Comparison of ENCODE assay signal across 10 cellular contexts in the genomic region with DNA sequence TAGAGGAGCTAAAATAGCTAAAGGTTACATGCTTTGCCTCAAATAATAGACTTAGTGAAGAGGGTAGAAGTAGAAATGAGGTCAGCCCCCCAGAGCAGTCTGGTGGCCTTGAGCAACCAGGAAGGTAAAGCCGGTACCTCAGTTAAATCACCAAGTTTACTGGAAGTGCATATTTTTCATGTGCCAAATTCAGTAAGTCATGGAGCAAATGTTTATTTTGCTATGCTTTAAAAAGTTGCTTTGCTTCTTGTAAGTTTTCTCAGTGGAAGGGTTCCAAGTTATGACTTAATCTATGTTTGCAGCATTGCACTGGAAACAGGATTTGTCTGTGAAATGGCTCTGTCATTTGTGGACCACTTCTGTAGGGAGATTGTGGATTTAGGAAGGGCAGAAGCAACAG.
A peak's percentile ranks its signal among the peaks of the same experiment; 100 is the strongest.
DNase-seq lines count a peak whose midpoint lies in the region; ATAC-seq and TF ChIP-seq lines count a peak whose summit lies in the region.
"Had no signal": no experiment of that assay in that cellular context is flagged by ENCODE, and none has a peak within 500 bp of the region (broad histone marks: within the 10 kb centered on the region; RNA-seq: fewer than 3 reads in every experiment).

No MANE protein-coding gene starts in this region.

- H3F3A ChIP-seq in smooth muscle cell (ENCODE audit: low read depth), result peaks cover 9% of the 10 kb centered on the region

- no peak overlapping the region for H3K9ac ChIP-seq in smooth muscle cell (ENCODE audit: low read depth)

- H3K36me3 ChIP-seq in smooth muscle cell (ENCODE audit: low read depth), result no peaks in the 10 kb centered on the region

- H3K27ac ChIP-seq in right cardiac atrium (ENCODE audit: low read length) (peak overlapping the region; percentile 72), smooth muscle cell (ENCODE audit: low read depth) (peak overlapping the region; percentile 17)

- TF ChIP-seq CTCF in astrocyte of the spinal cord (IDR thresholded peaks at IDR 0.05; ENCODE audit: low read depth, low read length) (no peak), smooth muscle cell (IDR thresholded peaks at IDR 0.05; ENCODE audit: borderline replicate concordance, insufficient read depth, poor library complexity, severe bottlenecking) (no peak)

- WGBS in right cardiac atrium, result 44% methylated on average over 1 of the region's 1 CpG
- 36% methylated on average over 1 of the region's 1 CpG for WGBS in smooth muscle cell (ENCODE audit: low lambda C conversion rate)

- no peaks in the 10 kb centered on the region for H4K20me1 ChIP-seq in smooth muscle cell (ENCODE audit: low read depth)

- peaks cover 9% of the 10 kb centered on the region for H3K27me3 Mint-ChIP-seq in activated T-cell treated with anti-CD3 and anti-CD28 coated beads, Interleukin-2, amount 50 U/mL, for 72 hours (ENCODE audit: low read depth)

- H3K79me2 ChIP-seq in smooth muscle cell (ENCODE audit: low read depth), result no peaks in the 10 kb centered on the region

- H3K4me3 ChIP-seq in astrocyte of the spinal cord (ENCODE audit: low read depth, low read length) (no peak overlapping the region), right cardiac atrium (ENCODE audit: low read length) (no peak overlapping the region), smooth muscle cell (no peak overlapping the region)

- peaks cover 16% of the 10 kb centered on the region for H3K4me1 ChIP-seq in right cardiac atrium (ENCODE audit: control insufficient read depth, insufficient read depth, low read length)
- peaks cover 47% of the 10 kb centered on the region for H3K4me1 ChIP-seq in smooth muscle cell (ENCODE audit: low read depth)

- H2AFZ ChIP-seq in smooth muscle cell (ENCODE audit: low read depth), result no peak overlapping the region

- peaks cover 0 to 2% of the 10 kb centered on the region in 2 donors for H3K36me3 Mint-ChIP-seq in activated T-cell treated with anti-CD3 and anti-CD28 coated beads, Interleukin-2, amount 50 U/mL, for 72 hours (ENCODE audit: insufficient read depth in 2 of 2)

- no peak overlapping the region for H3K27ac Mint-ChIP-seq in activated T-cell treated with anti-CD3 and anti-CD28 coated beads, Interleukin-2, amount 50 U/mL, for 72 hours
- H3K27ac Mint-ChIP-seq: activated T-helper 1 cell treated with anti-CD3 and anti-CD28 coated beads, Interleukin-12 subunit alpha, Interleukin-12 subunit beta, Interleukin-2, Interleukin-4 antibody, amounts not matched to agents 30 ng/mL and 10 ng/mL and 1 ng/mL, durations not matched to agents 14 hours and 24 hours and 36 hours had no signal

- H3K9me3 ChIP-seq in right cardiac atrium (ENCODE audit: control insufficient read depth, low read length) (no peaks in the 10 kb centered on the region), smooth muscle cell (replicated peaks; ENCODE audit: low read depth) (no peaks in the 10 kb centered on the region)

- H3K4me1 Mint-ChIP-seq in activated T-cell treated with anti-CD3 and anti-CD28 coated beads, Interleukin-2, amount 50 U/mL, for 72 hours (ENCODE audit: low read depth), result no peaks in the 10 kb centered on the region

- H3K27me3 ChIP-seq in right cardiac atrium (ENCODE audit: control insufficient read depth, insufficient read depth) (no peaks in the 10 kb centered on the region), smooth muscle cell (ENCODE audit: low read depth) (no peaks in the 10 kb centered on the region)

- no peak overlapping the region for H3K4me3 Mint-ChIP-seq in activated T-cell treated with anti-CD3 and anti-CD28 coated beads, Interleukin-2, amount 50 U/mL, for 72 hours
- H3K4me3 Mint-ChIP-seq: activated T-helper 1 cell treated with anti-CD3 and anti-CD28 coated beads, Interleukin-12 subunit alpha, Interleukin-12 subunit beta, Interleukin-2, Interleukin-4 antibody, amounts not matched to agents 30 ng/mL and 10 ng/mL and 1 ng/mL, durations not matched to agents 14 hours and 24 hours and 36 hours had no signal

- no peaks in the 10 kb centered on the region for H3K9me3 Mint-ChIP-seq in activated T-cell treated with anti-CD3 and anti-CD28 coated beads, Interleukin-2, amount 50 U/mL, for 72 hours
- H3K9me3 Mint-ChIP-seq: activated T-helper 1 cell treated with anti-CD3 and anti-CD28 coated beads, Interleukin-12 subunit alpha, Interleukin-12 subunit beta, Interleukin-2, Interleukin-4 antibody, amounts not matched to agents 30 ng/mL and 10 ng/mL and 1 ng/mL, durations not matched to agents 14 hours and 24 hours and 36 hours had no signal

- in situ Hi-C loops in astrocyte of the spinal cord (cut with HindIII; ENCODE audit: low sequenced_read_pairs), result no loop called here

- ATAC-seq in right cardiac atrium (peak; percentile 60 to 70), GM21737 (IDR thresholded peaks at IDR 0.05; ENCODE audit: unreplicated experiment) (no peak)
- no peak for ATAC-seq in activated T-cell treated with anti-CD3 and anti-CD28 coated beads, Interleukin-2, amount 50 U/mL, for 72 hours (replicated peaks in 1 of 2)

- intact Hi-C loops in right cardiac atrium (cut with DNase I), result no loop called here

- DNase-seq in GM03348 (ENCODE audit: low spot score) (peak; percentile 48), astrocyte of the spinal cord (ENCODE audit: low read depth, low spot score) (peak; percentile 90), right cardiac atrium (no peak), smooth muscle cell (lab: John Stamatoyannopoulos, UW; ENCODE audit: unreplicated experiment) (no peak), HuH-7.5 (ENCODE audit: low spot score) (no peak), NCI-H2227 treated with DMSO at 0.1 percent for 48 hours (lab: John Stamatoyannopoulos, UW) (no peak)
- no peak for DNase-seq in activated T-cell treated with anti-CD3 and anti-CD28 coated beads, Interleukin-2, amount 50 U/mL, for 72 hours
- DNase-seq: NCI-H510A had no signal

- H3K4me2 ChIP-seq in smooth muscle cell, result peak overlapping the region; percentile 14

Comparison
In these comparisons a context has a peak if more than half of its experiments do, and no peak if none do; other contexts are left out.
1. DNase-seq: peak in GM03348 (single experiment) and astrocyte of the spinal cord (single experiment); none in right cardiac atrium (0 of 3), smooth muscle cell (single experiment), HuH-7.5 (single experiment), activated T-cell treated with anti-CD3 and anti-CD28 coated beads, Interleukin-2, amount 50 U/mL, for 72 hours (0 of 2) and NCI-H2227 treated with DMSO at 0.1 percent for 48 hours (single experiment).
2. ATAC-seq: peak in right cardiac atrium (2 of 2); none in GM21737 (single experiment) and activated T-cell treated with anti-CD3 and anti-CD28 coated beads, Interleukin-2, amount 50 U/mL, for 72 hours (0 of 2).